16 cellular contexts compared by ENCODE assay signal in genomic region chr15:81211376-81211775, GRCh38. TPM values are rescaled to one million over a fixed set of nuclear protein-coding genes. Genes with fewer than 3 reads are reported as not detected.
DNase-seq lines count a peak whose midpoint lies in the region; ATAC-seq and TF ChIP-seq lines count a peak whose summit lies in the region.
"Had no signal": no experiment of that assay in that cellular context is flagged by ENCODE, and none has a peak within 500 bp of the region (broad histone marks: within the 10 kb centered on the region; RNA-seq: fewer than 3 reads in every experiment).

No MANE protein-coding gene starts in this region.

- H2AK5ac ChIP-seq in mesendoderm (ENCODE audit: low read length) = no peak overlapping the region

- H3K27me3 ChIP-seq in gastroesophageal sphincter (peaks cover 10% of the 10 kb centered on the region), mesendoderm (ENCODE audit: insufficient read depth, low read length, poor library complexity) (no peaks in the 10 kb centered on the region)

- H3K4me1 ChIP-seq in gastroesophageal sphincter = no peaks in the 10 kb centered on the region
- H3K4me1 ChIP-seq in mesendoderm (ENCODE audit: control insufficient read depth, low read depth, low read length) = no peaks in the 10 kb centered on the region

- H4K8ac ChIP-seq in mesendoderm (ENCODE audit: low read depth, low read length) = no peak overlapping the region

- no peak overlapping the region for H3K4me2 ChIP-seq in mesendoderm (ENCODE audit: low read length)

- no peak overlapping the region for H3K4ac ChIP-seq in mesendoderm (ENCODE audit: low read depth, low read length)

- H4K5ac ChIP-seq in mesendoderm (ENCODE audit: low read length) = no peak overlapping the region

- H3K27ac ChIP-seq in gastroesophageal sphincter (peak overlapping the region in 1 of 4 donors; percentile 15), mesendoderm (ENCODE audit: low read depth, low read length) (no peak overlapping the region)
- H3K27ac ChIP-seq: 22Rv1, GM23248 had no signal

- H2BK120ac ChIP-seq in mesendoderm (ENCODE audit: low read depth, low read length) = no peak overlapping the region

- intact Hi-C loops in Right ventricle myocardium inferior (cut with DNase I) = no loop called here
- intact Hi-C loops in cardiac septum (cut with DNase I) = no loop called here
- intact Hi-C loops in sciatic nerve (cut with DNase I) = no loop called here

- no peak overlapping the region for H3K18ac ChIP-seq in mesendoderm (ENCODE audit: low read length)

- H3K36me3 ChIP-seq in gastroesophageal sphincter (no peaks in the 10 kb centered on the region), mesendoderm (ENCODE audit: control insufficient read depth, insufficient read depth, low read length) (no peaks in the 10 kb centered on the region)

- no peak for DNase-seq in Right ventricle myocardium inferior (ENCODE audit: missing footprints)
- no peak for DNase-seq in cardiac septum (ENCODE audit: low spot score)
- DNase-seq in sciatic nerve (ENCODE audit: low spot score) = no peak
- no peak for DNase-seq in NCI-H2107 (lab: John Stamatoyannopoulos, UW)
- no peak for DNase-seq in mesendoderm
- DNase-seq: CD8-positive, alpha-beta T cell; COR-L47; DMS153; DMS79 treated with DMSO at 0.1 percent for 48 hours; EL; GDM1; GM23248 had no signal

- H3K56ac ChIP-seq in mesendoderm (ENCODE audit: low read length) = no peak overlapping the region

- no peak overlapping the region for H2BK5ac ChIP-seq in mesendoderm (ENCODE audit: low read length)

- TF ChIP-seq EP300 in gastroesophageal sphincter (IDR thresholded peaks at IDR 0.05) = no peak

- no peak overlapping the region for H2BK15ac ChIP-seq in mesendoderm (replicated peaks; ENCODE audit: low read depth)

- WGBS in gastroesophageal sphincter (ENCODE audit: low coverage in 1 of 2), 2 donors = 92 to 100% methylated on average over 2 to 4 of the region's 4 CpGs
- no CpG with 5 or more reads among the region's 4 CpGs for WGBS in mesendoderm (ENCODE audit: extremely low coverage, insufficient coverage, low lambda C conversion rate)

- ATAC-seq in Right ventricle myocardium inferior (peak; percentile 58), gastroesophageal sphincter (peak; percentile 77), sciatic nerve (peak; percentile 69), GM21526 (IDR thresholded peaks at IDR 0.05; ENCODE audit: low FRiP score, unreplicated experiment) (no peak)
- ATAC-seq: CD8-positive, alpha-beta T cell; HCT116 had no signal

- H3K4me3 ChIP-seq in gastroesophageal sphincter (no peak overlapping the region), mesendoderm (ENCODE audit: low read length) (no peak overlapping the region)
- H3K4me3 ChIP-seq: GM23248 had no signal

- H3K79me2 ChIP-seq in mesendoderm (ENCODE audit: control insufficient read depth, insufficient read depth, low read length) = no peaks in the 10 kb centered on the region

- TF ChIP-seq POLR2A in gastroesophageal sphincter (IDR thresholded peaks at IDR 0.05) = no peak

- no peak overlapping the region for H3K23ac ChIP-seq in mesendoderm (ENCODE audit: low read length)

- no peak for TF ChIP-seq CTCF in gastroesophageal sphincter (IDR thresholded peaks at IDR 0.05)

- H3K79me1 ChIP-seq in mesendoderm (ENCODE audit: low read length) = no peaks in the 10 kb centered on the region

- no peak overlapping the region for H3K9ac ChIP-seq in mesendoderm (ENCODE audit: low read length)
- H3K9ac ChIP-seq: GM23248 had no signal

- H3K9me3 ChIP-seq in gastroesophageal sphincter = peaks cover 0 to 34% (median 2%) of the 10 kb centered on the region in 3 donors

RNA-seq across cellular contexts. Expression of gene IL16, which starts 14.7 kb away (rescaled TPM):
- total RNA-seq in Right ventricle myocardium inferior = 3.7 TPM
- 2.5 TPM for total RNA-seq in cardiac septum
- 10 to 100 TPM; 15.0 to 35.2 (median 23.6) TPM for total RNA-seq in gastroesophageal sphincter
- 54.0 TPM for total RNA-seq in sciatic nerve
- polyA plus RNA-seq in mesendoderm (2013, experiment 1 of 2) = 0.04 TPM
- 0.11 TPM for polyA plus RNA-seq in mesendoderm (2013, experiment 2 of 2)
